In the genomic region with DNA sequence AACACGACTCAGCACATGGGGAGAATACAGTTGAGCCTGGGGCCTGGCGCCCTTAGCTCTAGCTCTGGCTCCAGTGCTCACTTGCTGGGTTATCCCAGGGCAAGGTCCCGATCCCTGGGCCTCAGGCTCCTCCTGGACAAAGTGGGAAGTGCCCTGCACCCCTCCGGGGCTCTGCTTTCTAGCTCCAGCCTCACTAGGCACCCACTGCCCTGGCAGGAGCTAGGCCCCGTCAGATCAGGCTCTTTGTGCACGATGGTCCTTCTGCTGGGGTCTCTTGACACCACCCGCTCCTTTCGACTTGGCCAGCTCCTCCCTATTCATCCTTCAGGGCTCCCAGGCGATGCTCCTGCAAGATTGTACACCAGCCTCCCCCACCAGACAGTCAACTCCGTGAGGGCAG, we compare ENCODE assay signal across 19 cellular contexts.
"Had no signal": no experiment of that assay in that cellular context is flagged by ENCODE, and none has a peak within 500 bp of the region (broad histone marks: within the 10 kb centered on the region; RNA-seq: fewer than 3 reads in every experiment).

No MANE protein-coding gene starts in this region.

- H3K9me3 Mint-ChIP-seq: effector memory CD8-positive, alpha-beta T cell; nephron; stimulated activated naive B cell treated with anti-CD40 and anti-IgM and Interleukin-4, amounts not matched to agents 10 μg/mL and 1 μg/mL and 100 μg/mL, for 72 hours; stimulated activated naive CD8-positive, alpha-beta T cell treated with anti-CD3 and anti-CD28 coated beads, Interleukin-15, Interleukin-2, amounts not matched to agents 100 ng/mL and 50 ng/mL, for 24 hours had no signal

- H3K27me3 ChIP-seq: gastrocnemius medialis, ovary, spleen, tibial nerve, upper lobe of left lung had no signal

- H3K4me3 Mint-ChIP-seq: effector memory CD8-positive, alpha-beta T cell; nephron; stimulated activated naive B cell treated with anti-CD40 and anti-IgM and Interleukin-4, amounts not matched to agents 10 μg/mL and 1 μg/mL and 100 μg/mL, for 72 hours; stimulated activated naive CD8-positive, alpha-beta T cell treated with anti-CD3 and anti-CD28 coated beads, Interleukin-15, Interleukin-2, amounts not matched to agents 100 ng/mL and 50 ng/mL, for 24 hours had no signal

- H3K27ac ChIP-seq: gastrocnemius medialis, ovary, psoas muscle, skin epidermis, spleen, thoracic aorta, tibial nerve, upper lobe of left lung had no signal

- H3K4me3 ChIP-seq: gastrocnemius medialis, ovary, psoas muscle, skin epidermis, spleen, thoracic aorta, tibial nerve, upper lobe of left lung had no signal

- DNase-seq: cerebellar nuclear complex; cortex of kidney; effector memory CD8-positive, alpha-beta T cell; foreskin fibroblast; gastrocnemius medialis; mesendoderm; nucleus accumbens; right cardiac atrium; spleen; stimulated activated naive B cell treated with anti-CD40 and anti-IgM and Interleukin-4, amounts not matched to agents 10 μg/mL and 1 μg/mL and 100 μg/mL, for 72 hours; upper lobe of left lung had no signal

- H3K27me3 Mint-ChIP-seq: effector memory CD8-positive, alpha-beta T cell; stimulated activated naive B cell treated with anti-CD40 and anti-IgM and Interleukin-4, amounts not matched to agents 10 μg/mL and 1 μg/mL and 100 μg/mL, for 72 hours; stimulated activated naive CD8-positive, alpha-beta T cell treated with anti-CD3 and anti-CD28 coated beads, Interleukin-15, Interleukin-2, amounts not matched to agents 100 ng/mL and 50 ng/mL, for 24 hours had no signal

- H3K27ac Mint-ChIP-seq: stimulated activated naive B cell treated with anti-CD40 and anti-IgM and Interleukin-4, amounts not matched to agents 10 μg/mL and 1 μg/mL and 100 μg/mL, for 72 hours; stimulated activated naive CD8-positive, alpha-beta T cell treated with anti-CD3 and anti-CD28 coated beads, Interleukin-15, Interleukin-2, amounts not matched to agents 100 ng/mL and 50 ng/mL, for 24 hours had no signal

- H3K36me3 ChIP-seq: ovary had no signal

- H3K9me3 ChIP-seq: gastrocnemius medialis, ovary, psoas muscle, spleen, thoracic aorta, tibial nerve, upper lobe of left lung had no signal

- ATAC-seq: effector memory CD8-positive, alpha-beta T cell; gastrocnemius medialis; left lobe of liver; psoas muscle; right cardiac atrium; stimulated activated naive B cell treated with anti-CD40 and anti-IgM and Interleukin-4, amounts not matched to agents 10 μg/mL and 1 μg/mL and 100 μg/mL, for 72 hours had no signal
